Comparison of ENCODE assay signal across 8 cellular contexts in genomic region chr16:48318630-48319029, GRCh38.
DNase-seq lines count a peak whose midpoint lies in the region; ATAC-seq and TF ChIP-seq lines count a peak whose summit lies in the region.

No MANE protein-coding gene starts in this region.

- CTCF ChIA-PET in PC-3 (lab: Charles Lee) (interaction anchor here (1.7 kb wide), 1 partner anchor 153 kb away, joined by 6 read pairs; no protein-coding TSS in a partner anchor), PC-9 (lab: Charles Lee) (no interaction called here)

- ATAC-seq in PC-3 (no peak), HG02885 (IDR thresholded peaks at IDR 0.05; ENCODE audit: poor library complexity, unreplicated experiment) (no peak)

- no peaks in the 10 kb centered on the region for H3K9me2 ChIP-seq in PC-3 (replicated peaks; ENCODE audit: low read length)
- H3K9me2 ChIP-seq in PC-9 (ENCODE audit: insufficient read depth): no peaks in the 10 kb centered on the region

- DNase-seq in AG10803 (ENCODE audit: low read depth): peak; percentile 69
- DNase-seq in activated T-helper 1 cell treated with anti-CD3 and anti-CD28 coated beads, Interleukin-12 subunit alpha, Interleukin-12 subunit beta, Interleukin-2, Interleukin-4 antibody, amounts not matched to agents 30 ng/mL and 10 ng/mL and 1 ng/mL, durations not matched to agents 14 hours and 24 hours and 36 hours (ENCODE audit: low spot score): peak; percentile 22
- DNase-seq in iPS DF 6.9 (ENCODE audit: low read depth, low spot score): peak; percentile 25
- no peak for DNase-seq in PC-3
- no peak for DNase-seq in PC-9
- no peak for DNase-seq in NCI-H187 (lab: John Stamatoyannopoulos, UW)

- no peak overlapping the region for H3K4me2 ChIP-seq in PC-3 (ENCODE audit: low read length)
- H3K4me2 ChIP-seq in PC-9: no peak overlapping the region

- H3K9ac ChIP-seq in HUES64 (ENCODE audit: low read depth, low read length) (0 out of 2 replicates have a peak overlapping the region, but pooled peaks have one; percentile 4), PC-3 (ENCODE audit: low read length) (no peak overlapping the region)

- WGBS in HUES64: 56% methylated on average over 4 of the region's 4 CpGs
- no CpG with 5 or more reads among the region's 4 CpGs for WGBS in iPS DF 6.9 (ENCODE audit: insufficient coverage, insufficient read length)

- no peak overlapping the region for H3K4me3 ChIP-seq in AG10803 (ENCODE audit: low read length)
- no peak overlapping the region for H3K4me3 ChIP-seq in HUES64 (ENCODE audit: low read length)
- no peak overlapping the region for H3K4me3 ChIP-seq in iPS DF 6.9 (ENCODE audit: low read length)
- H3K4me3 ChIP-seq in PC-3 (ENCODE audit: low read length): no peak overlapping the region
- H3K4me3 ChIP-seq in PC-9: no peak overlapping the region

- no peaks in the 10 kb centered on the region for H3K27me3 ChIP-seq in HUES64 (ENCODE audit: insufficient read depth, low read length)
- H3K27me3 ChIP-seq in iPS DF 6.9 (ENCODE audit: control insufficient read depth, insufficient read depth, low read length): no peaks in the 10 kb centered on the region
- H3K27me3 ChIP-seq in PC-3 (ENCODE audit: low read length): no peaks in the 10 kb centered on the region
- no peaks in the 10 kb centered on the region for H3K27me3 ChIP-seq in PC-9 (ENCODE audit: insufficient read depth, low read depth)

- H3K79me2 ChIP-seq in PC-3 (ENCODE audit: low read length) (no peaks in the 10 kb centered on the region), PC-9 (ENCODE audit: low read depth) (no peaks in the 10 kb centered on the region)

- H3K9me3 Mint-ChIP-seq in activated T-helper 1 cell treated with anti-CD3 and anti-CD28 coated beads, Interleukin-12 subunit alpha, Interleukin-12 subunit beta, Interleukin-2, Interleukin-4 antibody, amounts not matched to agents 30 ng/mL and 10 ng/mL and 1 ng/mL, durations not matched to agents 14 hours and 24 hours and 36 hours: peaks cover 6% of the 10 kb centered on the region

- H3K27ac ChIP-seq in HUES64 (ENCODE audit: low read depth, low read length): peak overlapping the region; percentile 76
- no peak overlapping the region for H3K27ac ChIP-seq in iPS DF 6.9 (ENCODE audit: low read length)
- no peak overlapping the region for H3K27ac ChIP-seq in PC-3 (ENCODE audit: low read length)
- H3K27ac ChIP-seq in PC-9: no peak overlapping the region

- no peaks in the 10 kb centered on the region for H3K27me3 Mint-ChIP-seq in activated T-helper 1 cell treated with anti-CD3 and anti-CD28 coated beads, Interleukin-12 subunit alpha, Interleukin-12 subunit beta, Interleukin-2, Interleukin-4 antibody, amounts not matched to agents 30 ng/mL and 10 ng/mL and 1 ng/mL, durations not matched to agents 14 hours and 24 hours and 36 hours (ENCODE audit: insufficient read depth)

- peaks cover 11% of the 10 kb centered on the region; the same call in 1 of the 2 replicates for H3K4me1 ChIP-seq in HUES64 (ENCODE audit: insufficient read depth, low read length)
- H3K4me1 ChIP-seq in iPS DF 6.9 (ENCODE audit: control insufficient read depth, insufficient read depth, low read length): no peaks in the 10 kb centered on the region
- peaks cover 5% of the 10 kb centered on the region for H3K4me1 ChIP-seq in PC-3 (ENCODE audit: insufficient read depth, low read length)
- 0 out of 2 replicates have a peak, but pooled peaks cover 4% of the 10 kb centered on the region for H3K4me1 ChIP-seq in PC-9 (replicated peaks; ENCODE audit: insufficient read depth)

- BruUV-seq in PC-3 (replicated peaks; lab: Mats Ljungman, UMichigan) (no TSS peak), PC-9 (replicated peaks; lab: Mats Ljungman, UMichigan) (no TSS peak)

- H3K27ac Mint-ChIP-seq in activated T-helper 1 cell treated with anti-CD3 and anti-CD28 coated beads, Interleukin-12 subunit alpha, Interleukin-12 subunit beta, Interleukin-2, Interleukin-4 antibody, amounts not matched to agents 30 ng/mL and 10 ng/mL and 1 ng/mL, durations not matched to agents 14 hours and 24 hours and 36 hours: peak overlapping the region; percentile 59

- POLR2A ChIA-PET in PC-3 (lab: Charles Lee; ENCODE audit: unreplicated experiment) (no interaction called here), PC-9 (lab: Charles Lee; ENCODE audit: unreplicated experiment) (no interaction called here)

- H3K36me3 Mint-ChIP-seq in activated T-helper 1 cell treated with anti-CD3 and anti-CD28 coated beads, Interleukin-12 subunit alpha, Interleukin-12 subunit beta, Interleukin-2, Interleukin-4 antibody, amounts not matched to agents 30 ng/mL and 10 ng/mL and 1 ng/mL, durations not matched to agents 14 hours and 24 hours and 36 hours (ENCODE audit: low read depth): peaks cover 33% of the 10 kb centered on the region

- TF ChIP-seq CTCF in AG10803 (conservative IDR thresholded peaks at IDR 0.05; ENCODE audit: low read length) (no peak), PC-3 (conservative IDR thresholded peaks at IDR 0.05; ENCODE audit: low read depth, low read length) (no peak), PC-9 (conservative IDR thresholded peaks at IDR 0.05) (no peak)

- peaks cover 45% of the 10 kb centered on the region for H3K4me1 Mint-ChIP-seq in activated T-helper 1 cell treated with anti-CD3 and anti-CD28 coated beads, Interleukin-12 subunit alpha, Interleukin-12 subunit beta, Interleukin-2, Interleukin-4 antibody, amounts not matched to agents 30 ng/mL and 10 ng/mL and 1 ng/mL, durations not matched to agents 14 hours and 24 hours and 36 hours (ENCODE audit: low read depth)

- H2AFZ ChIP-seq in PC-3 (ENCODE audit: low read length) (no peak overlapping the region), PC-9 (no peak overlapping the region)

- H3K36me3 ChIP-seq in HUES64 (ENCODE audit: insufficient read depth, low read length): no peaks in the 10 kb centered on the region
- no peaks in the 10 kb centered on the region for H3K36me3 ChIP-seq in iPS DF 6.9 (ENCODE audit: control insufficient read depth, insufficient read depth, low read length)
- H3K36me3 ChIP-seq in PC-3 (ENCODE audit: low read depth, low read length): no peaks in the 10 kb centered on the region
- H3K36me3 ChIP-seq in PC-9 (ENCODE audit: low read depth): peaks cover 5% of the 10 kb centered on the region; the same call in 1 of the 2 replicates

- intact Hi-C loops in activated T-helper 1 cell treated with anti-CD3 and anti-CD28 coated beads, Interleukin-12 subunit alpha, Interleukin-12 subunit beta, Interleukin-2, Interleukin-4 antibody, amounts not matched to agents 30 ng/mL and 10 ng/mL and 1 ng/mL, durations not matched to agents 14 hours and 24 hours and 36 hours (cut with micrococcal nuclease): no loop called here
- intact Hi-C loops in PC-3 (cut with micrococcal nuclease): loop anchor here (5.0 kb wide), 1 partner anchor 86 kb away; no protein-coding TSS in a partner anchor
- intact Hi-C loops in PC-9 (cut with micrococcal nuclease; ENCODE audit: unreplicated experiment): loop anchor here (10.0 kb wide), 1 partner anchor 54 kb away; no protein-coding TSS in a partner anchor

- peak overlapping the region; percentile 16 for H3K4me3 Mint-ChIP-seq in activated T-helper 1 cell treated with anti-CD3 and anti-CD28 coated beads, Interleukin-12 subunit alpha, Interleukin-12 subunit beta, Interleukin-2, Interleukin-4 antibody, amounts not matched to agents 30 ng/mL and 10 ng/mL and 1 ng/mL, durations not matched to agents 14 hours and 24 hours and 36 hours

- no peaks in the 10 kb centered on the region for H4K20me1 ChIP-seq in PC-3 (ENCODE audit: low read length)
- H4K20me1 ChIP-seq in PC-9 (ENCODE audit: insufficient read depth): no peaks in the 10 kb centered on the region; the same call in 1 of the 2 replicates

- H3F3A ChIP-seq in PC-3 (ENCODE audit: low read length, unreplicated experiment) (peaks cover 5% of the 10 kb centered on the region), PC-9 (ENCODE audit: insufficient read depth, low read depth) (no peaks in the 10 kb centered on the region)

- H3K9me3 ChIP-seq in HUES64 (ENCODE audit: insufficient read depth, low read depth, low read length): no peaks in the 10 kb centered on the region
- no peaks in the 10 kb centered on the region for H3K9me3 ChIP-seq in iPS DF 6.9 (ENCODE audit: control insufficient read depth, insufficient read depth, low read length)
- H3K9me3 ChIP-seq in PC-3 (ENCODE audit: low read length): no peaks in the 10 kb centered on the region
- no peaks in the 10 kb centered on the region for H3K9me3 ChIP-seq in PC-9 (ENCODE audit: insufficient read depth, low read depth)

Comparison
In these comparisons a context has a peak if more than half of its experiments do, and no peak if none do; other contexts are left out.
1. DNase-seq: peak in AG10803 (single experiment), activated T-helper 1 cell treated with anti-CD3 and anti-CD28 coated beads, Interleukin-12 subunit alpha, Interleukin-12 subunit beta, Interleukin-2, Interleukin-4 antibody, amounts not matched to agents 30 ng/mL and 10 ng/mL and 1 ng/mL, durations not matched to agents 14 hours and 24 hours and 36 hours (single experiment) and iPS DF 6.9 (single experiment); none in PC-3 (single experiment), PC-9 (0 of 2) and NCI-H187 (0 of 2).